Comparison of ENCODE assay signal across 8 cellular contexts in genomic region chr7:73423519-73424485, GRCh38. TPM values are rescaled to one million over a fixed set of nuclear protein-coding genes. Genes with fewer than 3 reads are reported as not detected.
DNase-seq lines count a peak whose midpoint lies in the region; ATAC-seq and TF ChIP-seq lines count a peak whose summit lies in the region.

No MANE protein-coding gene starts in this region.

- no peak for TF ChIP-seq EP300 in esophagus muscularis mucosa (IDR thresholded peaks at IDR 0.05)

- TF ChIP-seq POLR2A in esophagus muscularis mucosa (IDR thresholded peaks at IDR 0.05; ENCODE audit: low read depth): no peak

- 33% methylated on average over 32 of the region's 52 CpGs for WGBS in esophagus muscularis mucosa

- H3K27me3 ChIP-seq in esophagus muscularis mucosa: peaks cover 0 to 5% (median under 1%) of the 10 kb centered on the region in 4 donors

- DNase-seq in stimulated activated naive CD8-positive, alpha-beta T cell treated with anti-CD3 and anti-CD28 coated beads, Interleukin-15, amount 100 ng/mL, for 72 hours: no peak
- DNase-seq in stimulated activated naive CD8-positive, alpha-beta T cell treated with anti-CD3 and anti-CD28 coated beads, Interleukin-15, Interleukin-2, amounts not matched to agents 100 U/mL and 50 U/mL, for 24 hours: no peak
- no peak for DNase-seq in esophagus muscularis mucosa (ENCODE audit: extremely low spot score)
- peak; percentile 69 for DNase-seq in nephron progenitor cell
- DNase-seq in activated CD8-positive, alpha-beta memory T cell treated with anti-CD3 and anti-CD28 coated beads, Interleukin-2, amount 10 ng/mL, durations not matched to agents 7 days and 5 days: no peak
- DNase-seq in SKM-1 (lab: John Stamatoyannopoulos, UW; ENCODE audit: unreplicated experiment): no peak
- no peak for DNase-seq in NCI-H1105 treated with DMSO at 0.1 percent for 48 hours (lab: John Stamatoyannopoulos, UW)
- no peak for DNase-seq in HPDE6-E6E7 (ENCODE audit: extremely low spot score)

- peak overlapping the region in 1 of 2 donors; percentile 61 for H3K27ac Mint-ChIP-seq in stimulated activated naive CD8-positive, alpha-beta T cell treated with anti-CD3 and anti-CD28 coated beads, Interleukin-15, amount 100 ng/mL, for 72 hours
- no peak overlapping the region for H3K27ac Mint-ChIP-seq in nephron progenitor cell
- no peak overlapping the region for H3K27ac Mint-ChIP-seq in activated CD8-positive, alpha-beta memory T cell treated with anti-CD3 and anti-CD28 coated beads, Interleukin-2, amount 10 ng/mL, durations not matched to agents 7 days and 5 days

- peaks cover 4 to 18% (median 12%) of the 10 kb centered on the region in 4 donors for H3K4me1 ChIP-seq in esophagus muscularis mucosa

- peaks cover 6% of the 10 kb centered on the region for H3K27me3 Mint-ChIP-seq in stimulated activated naive CD8-positive, alpha-beta T cell treated with anti-CD3 and anti-CD28 coated beads, Interleukin-15, amount 100 ng/mL, for 72 hours
- H3K27me3 Mint-ChIP-seq in nephron progenitor cell (ENCODE audit: low read depth, poor library complexity): peaks cover 3% of the 10 kb centered on the region
- peaks cover 7% of the 10 kb centered on the region for H3K27me3 Mint-ChIP-seq in activated CD8-positive, alpha-beta memory T cell treated with anti-CD3 and anti-CD28 coated beads, Interleukin-2, amount 10 ng/mL, durations not matched to agents 7 days and 5 days

- no peaks in the 10 kb centered on the region for H3K9me3 Mint-ChIP-seq in stimulated activated naive CD8-positive, alpha-beta T cell treated with anti-CD3 and anti-CD28 coated beads, Interleukin-15, amount 100 ng/mL, for 72 hours
- no peaks in the 10 kb centered on the region for H3K9me3 Mint-ChIP-seq in nephron progenitor cell
- no peaks in the 10 kb centered on the region for H3K9me3 Mint-ChIP-seq in activated CD8-positive, alpha-beta memory T cell treated with anti-CD3 and anti-CD28 coated beads, Interleukin-2, amount 10 ng/mL, durations not matched to agents 7 days and 5 days (ENCODE audit: low read depth)

- peak overlapping the region; percentile 45 to 49 (median 48) for H3K4me3 ChIP-seq in esophagus muscularis mucosa

- no peak overlapping the region for H3K4me3 Mint-ChIP-seq in stimulated activated naive CD8-positive, alpha-beta T cell treated with anti-CD3 and anti-CD28 coated beads, Interleukin-15, amount 100 ng/mL, for 72 hours
- H3K4me3 Mint-ChIP-seq in nephron progenitor cell: peak overlapping the region; percentile 44
- no peak overlapping the region for H3K4me3 Mint-ChIP-seq in activated CD8-positive, alpha-beta memory T cell treated with anti-CD3 and anti-CD28 coated beads, Interleukin-2, amount 10 ng/mL, durations not matched to agents 7 days and 5 days

- peaks cover 7% of the 10 kb centered on the region for H3K4me1 Mint-ChIP-seq in stimulated activated naive CD8-positive, alpha-beta T cell treated with anti-CD3 and anti-CD28 coated beads, Interleukin-15, amount 100 ng/mL, for 72 hours
- H3K4me1 Mint-ChIP-seq in nephron progenitor cell: peaks cover 29% of the 10 kb centered on the region
- H3K4me1 Mint-ChIP-seq in activated CD8-positive, alpha-beta memory T cell treated with anti-CD3 and anti-CD28 coated beads, Interleukin-2, amount 10 ng/mL, durations not matched to agents 7 days and 5 days: no peaks in the 10 kb centered on the region

- TF ChIP-seq CTCF in esophagus muscularis mucosa (IDR thresholded peaks at IDR 0.05): no peak
- no peak for TF ChIP-seq CTCF in nephron progenitor cell (IDR thresholded peaks at IDR 0.05)

- no peaks in the 10 kb centered on the region for H3K9me3 ChIP-seq in esophagus muscularis mucosa

- intact Hi-C loops in esophagus muscularis mucosa (cut with DNase I): no loop called here

- no peaks in the 10 kb centered on the region for H3K36me3 ChIP-seq in esophagus muscularis mucosa

- CTCF ChIA-PET in activated CD8-positive, alpha-beta memory T cell treated with anti-CD3 and anti-CD28 coated beads, Interleukin-2, amount 10 ng/mL, durations not matched to agents 7 days and 5 days (lab: Charles Lee): no interaction called here

- H3K27ac ChIP-seq in esophagus muscularis mucosa (replicated peaks in 1 of 4): peak overlapping the region in 3 of 4 donors; percentile 7 to 42 (median 39)

- H3K36me3 Mint-ChIP-seq in nephron progenitor cell (ENCODE audit: low read depth): no peaks in the 10 kb centered on the region
- no peaks in the 10 kb centered on the region for H3K36me3 Mint-ChIP-seq in activated CD8-positive, alpha-beta memory T cell treated with anti-CD3 and anti-CD28 coated beads, Interleukin-2, amount 10 ng/mL, durations not matched to agents 7 days and 5 days

- peak; percentile 38 for ATAC-seq in stimulated activated naive CD8-positive, alpha-beta T cell treated with anti-CD3 and anti-CD28 coated beads, Interleukin-15, amount 100 ng/mL, for 72 hours
- no peak for ATAC-seq in stimulated activated naive CD8-positive, alpha-beta T cell treated with anti-CD3 and anti-CD28 coated beads, Interleukin-15, Interleukin-2, amounts not matched to agents 100 U/mL and 50 U/mL, for 24 hours
- ATAC-seq in activated CD8-positive, alpha-beta memory T cell treated with anti-CD3 and anti-CD28 coated beads, Interleukin-2, amount 10 ng/mL, durations not matched to agents 7 days and 5 days: no peak

RNA-seq across cellular contexts. Expression of gene FZD9, which starts 9.8 kb away (rescaled TPM):
- total RNA-seq in esophagus muscularis mucosa: 1 to 10 TPM in 2 of 4 donors, under 1 TPM in 2; under 0.01 to 1.7 (median 1.1) TPM
- not detected for total RNA-seq in activated CD8-positive, alpha-beta memory T cell treated with anti-CD3 and anti-CD28 coated beads, Interleukin-2, amount 10 ng/mL, durations not matched to agents 7 days and 5 days
